Comparison of ENCODE assay signal across 19 cellular contexts in genomic region chrX:131187234-131187633, GRCh38.
"Had no signal": no experiment of that assay in that cellular context is flagged by ENCODE, and none has a peak within 500 bp of the region (broad histone marks: within the 10 kb centered on the region; RNA-seq: fewer than 3 reads in every experiment).

No MANE protein-coding gene starts in this region.

- DNase-seq: activated CD4-positive, alpha-beta T cell treated with anti-CD3 and anti-CD28 coated beads, Interleukin-2, amount 50 U/mL, for 1 hour; activated CD4-positive, CD25-positive, alpha-beta regulatory T cell treated with anti-CD3 and anti-CD28 coated beads, Interleukin-2, amount 50 U/mL, for 72 hours; activated CD8-positive, alpha-beta memory T cell treated with anti-CD3 and anti-CD28 coated beads, Interleukin-2, amount 50 U/mL, for 4 hours; activated effector memory CD4-positive, alpha-beta T cell treated with anti-CD3 and anti-CD28 coated beads, Interleukin-2, amount 50 U/mL, for 16 hours; activated naive CD4-positive, alpha-beta T cell treated with anti-CD3 and anti-CD28 coated beads, Interleukin-2, amount 50 U/mL, for 16 hours; activated T-cell treated with anti-CD3 and anti-CD28 coated beads, Interleukin-2, amount 50 U/mL, for 48 hours; effector CD4-positive, alpha-beta T cell; gastrocnemius medialis; head of caudate nucleus; left lung; mammary epithelial cell; psoas muscle; right cardiac atrium; stimulated activated CD4-positive, alpha-beta T cell treated with anti-CD3 and anti-CD28 coated beads, Interleukin-2, amount 100 ng/mL, for 24 hours; stimulated activated naive CD4-positive, alpha-beta T cell treated with Interleukin-2 at 50 U/mL for 16 hours; T1000; transverse colon; uterus had no signal

- H3K9me3 ChIP-seq: gastrocnemius medialis, left lung, psoas muscle, transverse colon, uterus had no signal

- H3K4me1 ChIP-seq: gastrocnemius medialis, left lung, psoas muscle, transverse colon, uterus had no signal

- H3K36me3 ChIP-seq: gastrocnemius medialis, left lung, transverse colon, uterus had no signal

- H3K27ac ChIP-seq: gastrocnemius medialis, left lung, psoas muscle, transverse colon, uterus had no signal

- H3K4me3 ChIP-seq: gastrocnemius medialis, left lung, psoas muscle, transverse colon, uterus had no signal

- H3K27me3 ChIP-seq: left lung, transverse colon, uterus had no signal

- ATAC-seq: esophagus mucosa, gastrocnemius medialis, left lung, psoas muscle, right cardiac atrium had no signal
